ENCODE assay signal across 29 cellular contexts in genomic region chr6:92275150-92275549, GRCh38.
"Had no signal": no experiment of that assay in that cellular context is flagged by ENCODE, and none has a peak within 500 bp of the region (broad histone marks: within the 10 kb centered on the region; RNA-seq: fewer than 3 reads in every experiment).

No MANE protein-coding gene starts in this region.

- DNase-seq: activated effector memory CD4-positive, alpha-beta T cell treated with anti-CD3 and anti-CD28 coated beads, Interleukin-2, amount 50 U/mL, for 16 hours; activated effector memory CD4-positive, alpha-beta T cell treated with Interleukin-2 at 50 U/mL for 16 hours; activated gamma-delta T cell; activated gamma-delta T cell treated with Interleukin-2 at 50 U/mL for 16 hours; activated naive CD4-positive, alpha-beta T cell; activated naive CD4-positive, alpha-beta T cell treated with anti-CD3 and anti-CD28 coated beads for 36 hours; activated naive CD4-positive, alpha-beta T cell treated with anti-CD3 and anti-CD28 coated beads, Interleukin-2, amount 10 ng/mL, durations not matched to agents 7 days and 5 days; activated naive CD4-positive, alpha-beta T cell treated with anti-CD3 and anti-CD28 coated beads, Interleukin-2, amount 50 U/mL, for 16 hours; activated naive CD4-positive, alpha-beta T cell treated with Interleukin-2 at 50 U/mL for 16 hours; activated naive CD8-positive, alpha-beta T cell treated with anti-CD3 and anti-CD28 coated beads for 36 hours; activated naive CD8-positive, alpha-beta T cell treated with anti-CD3 and anti-CD28 coated beads, Interleukin-2, amount 10 ng/mL, durations not matched to agents 7 days and 5 days; activated naive CD8-positive, alpha-beta T cell treated with anti-CD3 and anti-CD28 coated beads, Interleukin-2, amount 50 U/mL, for 24 hours; activated T-cell treated with anti-CD3 and anti-CD28 coated beads, Interleukin-2, amount 50 U/mL, for 24 hours; activated T-cell treated with anti-CD3 and anti-CD28 coated beads, Interleukin-2, amount 50 U/mL, for 4 hours; activated T-cell treated with anti-CD3 and anti-CD28 coated beads, Interleukin-2, amount 50 U/mL, for 48 hours; activated T-cell treated with anti-CD3 and anti-CD28 coated beads, Interleukin-2, amount 50 U/mL, for 72 hours; adrenal gland; amniotic stem cell; amygdala; anterior cingulate cortex; aorta; body of pancreas; brain microvascular endothelial cell; caudate nucleus; central memory CD4-positive, alpha-beta T cell; cerebellar nuclear complex had no signal

- H3K27ac ChIP-seq: adrenal gland, ascending aorta, body of pancreas, brain microvascular endothelial cell, breast epithelium, cardiac muscle cell had no signal

- H3K27me3 ChIP-seq: adrenal gland, ascending aorta, body of pancreas, brain microvascular endothelial cell, breast epithelium, cardiac muscle cell had no signal

- H3K4me3 ChIP-seq: adrenal gland, ascending aorta, body of pancreas, breast epithelium, cardiac muscle cell had no signal

- H3K4me1 ChIP-seq: adrenal gland, ascending aorta, body of pancreas, breast epithelium had no signal

- H3K9me3 ChIP-seq: adrenal gland, ascending aorta, body of pancreas, breast epithelium had no signal

- H3K36me3 ChIP-seq: adrenal gland, ascending aorta, brain microvascular endothelial cell, breast epithelium, cardiac muscle cell had no signal
